In the genomic region with DNA sequence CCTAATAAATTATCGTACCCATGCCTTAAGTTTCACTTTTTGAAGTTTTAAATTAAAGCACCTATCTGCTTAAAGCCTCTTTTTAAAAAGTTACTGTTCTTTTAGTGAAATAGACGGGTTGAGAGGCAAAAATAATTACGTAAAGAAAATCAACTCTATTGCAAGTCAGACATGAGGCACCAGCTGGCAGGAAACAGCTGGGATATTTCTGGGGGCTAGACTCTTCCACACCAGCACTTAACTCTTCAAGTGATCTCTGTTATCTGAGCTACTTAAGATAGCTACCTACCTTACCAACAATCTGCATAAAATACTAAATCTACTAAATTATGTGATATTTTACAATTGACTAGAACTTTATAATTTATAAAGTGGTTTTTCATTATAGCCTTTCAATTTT, we compare ENCODE assay signal across 12 cellular contexts. TPM values are rescaled to one million over a fixed set of nuclear protein-coding genes. Genes with fewer than 3 reads are reported as not detected.
DNase-seq lines count a peak whose midpoint lies in the region; ATAC-seq and TF ChIP-seq lines count a peak whose summit lies in the region.
"Had no signal": no experiment of that assay in that cellular context is flagged by ENCODE, and none has a peak within 500 bp of the region (broad histone marks: within the 10 kb centered on the region; RNA-seq: fewer than 3 reads in every experiment).

No MANE protein-coding gene starts in this region.

- H3K27ac ChIP-seq in coronary artery (no peak overlapping the region), dorsolateral prefrontal cortex (peak overlapping the region in 7 of 59 donors; percentile 5 to 54 (median 48)), substantia nigra (ENCODE audit: low read depth, low read length, poor library complexity, severe bottlenecking) (no peak overlapping the region)

- H3K27me3 ChIP-seq in dorsolateral prefrontal cortex, result no peaks in the 10 kb centered on the region

- peaks cover 41% of the 10 kb centered on the region for H3K4me1 Mint-ChIP-seq in nephron progenitor cell
- H3K4me1 Mint-ChIP-seq: H9 had no signal

- no peaks in the 10 kb centered on the region for H3K27me3 Mint-ChIP-seq in nephron progenitor cell (ENCODE audit: low read depth, poor library complexity)

- H3K4me3 Mint-ChIP-seq in nephron progenitor cell, result no peak overlapping the region
- H3K4me3 Mint-ChIP-seq: H9 had no signal

- ATAC-seq in stimulated activated naive CD8-positive, alpha-beta T cell treated with anti-CD3 and anti-CD28 coated beads, Interleukin-15, Interleukin-2, amounts not matched to agents 100 U/mL and 50 U/mL, for 24 hours, result no peak

- intact Hi-C loops in dorsolateral prefrontal cortex (cut with DNase I), result no loop called here

- peaks cover 20% of the 10 kb centered on the region for H3K36me3 Mint-ChIP-seq in nephron progenitor cell (ENCODE audit: low read depth)

- H3K4me3 ChIP-seq in coronary artery, result peak overlapping the region; percentile 5
- peak overlapping the region in 10 of 59 donors; percentile 0 to 22 (median 5) for H3K4me3 ChIP-seq in dorsolateral prefrontal cortex
- H3K4me3 ChIP-seq: skin epidermis had no signal

- DNase-seq in DMS 273 treated with DMSO at 0.1 percent for 48 hours (lab: John Stamatoyannopoulos, UW), result peak; percentile 3
- peak; percentile 83 to 85 for DNase-seq in Kasumi-1 (lab: John Stamatoyannopoulos, UW)
- DNase-seq in coronary artery (ENCODE audit: low spot score), result no peak
- no peak for DNase-seq in nephron progenitor cell
- no peak for DNase-seq in dorsolateral prefrontal cortex
- DNase-seq in substantia nigra (lab: John Stamatoyannopoulos, UW), result no peak
- no peak for DNase-seq in NCI-H345 treated with DMSO at 0.1 percent for 48 hours (lab: John Stamatoyannopoulos, UW; ENCODE audit: unreplicated experiment)
- no peak for DNase-seq in stimulated activated naive CD8-positive, alpha-beta T cell treated with anti-CD3 and anti-CD28 coated beads, Interleukin-15, Interleukin-2, amounts not matched to agents 100 U/mL and 50 U/mL, for 24 hours
- DNase-seq: amniotic stem cell, H9 had no signal

- H3K27ac Mint-ChIP-seq in nephron progenitor cell, result peak overlapping the region; percentile 43
- H3K27ac Mint-ChIP-seq: H9 had no signal

- no peaks in the 10 kb centered on the region for H3K9me3 Mint-ChIP-seq in nephron progenitor cell
- H3K9me3 Mint-ChIP-seq: H9 had no signal

- no peak for TF ChIP-seq CTCF in coronary artery (IDR thresholded peaks at IDR 0.05)
- TF ChIP-seq CTCF in nephron progenitor cell (IDR thresholded peaks at IDR 0.05), result no peak
- TF ChIP-seq CTCF in dorsolateral prefrontal cortex (IDR thresholded peaks at IDR 0.05 in 54 of 56, conservative IDR thresholded peaks at IDR 0.05 in 2 of 56; ENCODE audit: low read depth in 1 of 56, partially characterized antibody in 56 of 56), result no peak

RNA-seq across cellular contexts. Expression of a gene that starts 35.8 kb away (rescaled TPM):
- total RNA-seq in dorsolateral prefrontal cortex, result 10 to 100 TPM; 42.4 to 69.4 (median 57.9) TPM

RNA-seq across cellular contexts. Expression of a gene that starts 39.8 kb away (rescaled TPM):
- total RNA-seq in dorsolateral prefrontal cortex, result under 1 TPM in 3 of 120 experiments, not detected in 117; 0.41 to 0.43 (median 0.41) TPM
- total RNA-seq: Daoy, H9 had no signal

RNA-seq across cellular contexts. Expression of a gene that starts 55.0 kb away (rescaled TPM):
- 1 to 10 TPM in 10 of 120 experiments, under 1 TPM in 67, not detected in 43; 0.22 to 1.8 (median 0.62) TPM for total RNA-seq in dorsolateral prefrontal cortex
- total RNA-seq: H9 had no signal

Comparison
In these comparisons a context has a peak if more than half of its experiments do, and no peak if none do; other contexts are left out.
1. DNase-seq: peak in DMS 273 treated with DMSO at 0.1 percent for 48 hours (single experiment) and Kasumi-1 (2 of 2); none in coronary artery (single experiment), nephron progenitor cell (single experiment), dorsolateral prefrontal cortex (0 of 10), substantia nigra (0 of 49), NCI-H345 treated with DMSO at 0.1 percent for 48 hours (single experiment) and stimulated activated naive CD8-positive, alpha-beta T cell treated with anti-CD3 and anti-CD28 coated beads, Interleukin-15, Interleukin-2, amounts not matched to agents 100 U/mL and 50 U/mL, for 24 hours (single experiment).